In the genomic region with DNA sequence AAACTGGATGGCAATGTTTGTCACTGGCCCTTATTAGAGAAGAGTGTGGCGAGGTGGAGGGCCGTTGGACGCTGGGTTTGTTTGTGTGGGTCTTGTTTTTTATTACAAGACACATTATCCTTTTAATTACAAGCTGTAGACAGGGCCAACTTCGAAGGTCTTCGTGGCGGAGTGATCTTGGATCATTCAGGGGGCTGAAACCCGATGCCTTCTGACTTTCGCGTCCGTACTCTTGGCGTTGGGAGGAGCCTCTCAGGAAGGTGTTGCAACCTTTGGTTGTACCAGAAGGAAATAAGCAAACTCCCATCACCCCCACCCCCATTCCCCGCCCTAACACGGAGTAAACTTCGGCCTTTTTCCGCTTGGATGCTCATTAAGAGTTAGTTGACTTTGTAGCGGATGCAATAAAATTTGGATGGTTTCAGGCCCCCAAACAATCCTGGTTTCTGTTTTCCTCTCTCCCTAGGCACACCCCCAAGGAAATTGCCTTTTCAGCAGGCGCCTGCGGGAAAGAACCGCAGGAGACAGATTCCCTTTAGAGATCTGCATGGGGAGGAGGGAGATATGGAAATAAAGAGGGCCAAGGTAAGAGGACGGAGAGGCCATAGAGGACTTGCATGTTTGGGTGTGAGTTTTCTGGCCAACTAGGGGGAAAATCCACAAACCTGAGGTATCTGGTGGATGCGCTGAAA, we compare ENCODE assay signal across 8 cellular contexts.
DNase-seq lines count a peak whose midpoint lies in the region; ATAC-seq and TF ChIP-seq lines count a peak whose summit lies in the region.

No MANE protein-coding gene starts in this region.

- no peak for TF ChIP-seq CTCF in C4-2B (conservative IDR thresholded peaks at IDR 0.05)
- TF ChIP-seq CTCF in activated CD8-positive, alpha-beta T cell treated with anti-CD3 and anti-CD28 coated beads for 36 hours (IDR thresholded peaks at IDR 0.05), result no peak

- intact Hi-C loops in activated CD8-positive, alpha-beta T cell treated with anti-CD3 and anti-CD28 coated beads for 36 hours (cut with micrococcal nuclease), result loop anchor here (5.0 kb wide), 1 partner anchor 595 kb away; no protein-coding TSS in a partner anchor

- peak overlapping the region; percentile 74 for H3K4me3 ChIP-seq in Jurkat, Clone E6-1 (ENCODE audit: low read length)

- peak overlapping the region; percentile 78 for H3K27ac ChIP-seq in C4-2B

- H3K4me3 Mint-ChIP-seq in activated CD8-positive, alpha-beta T cell treated with anti-CD3 and anti-CD28 coated beads for 36 hours, result no peak overlapping the region

- peaks cover 38% of the 10 kb centered on the region for H3K27me3 Mint-ChIP-seq in activated CD8-positive, alpha-beta T cell treated with anti-CD3 and anti-CD28 coated beads for 36 hours

- peaks cover 7% of the 10 kb centered on the region for H3K9me3 Mint-ChIP-seq in activated CD8-positive, alpha-beta T cell treated with anti-CD3 and anti-CD28 coated beads for 36 hours

- no peak for ATAC-seq in HG02852 (IDR thresholded peaks at IDR 0.05; ENCODE audit: unreplicated experiment)
- ATAC-seq in activated CD8-positive, alpha-beta T cell treated with anti-CD3 and anti-CD28 coated beads for 36 hours, result no peak

- DNase-seq in Jurkat, Clone E6-1 (ENCODE audit: low read depth, low spot score), result no peak
- DNase-seq in SIG-M5 treated with dmso at 0.1 percent for 504 hours (lab: John Stamatoyannopoulos, UW; ENCODE audit: unreplicated experiment), result peak; percentile 85
- peak; percentile 87 for DNase-seq in islet precursor cell
- DNase-seq in T-helper 2 cell, result no peak
- DNase-seq in activated CD8-positive, alpha-beta T cell treated with anti-CD3 and anti-CD28 coated beads for 36 hours, result no peak
- DNase-seq in NAMALWA (ENCODE audit: low spot score), result no peak

- peaks cover 4% of the 10 kb centered on the region for H3K36me3 Mint-ChIP-seq in activated CD8-positive, alpha-beta T cell treated with anti-CD3 and anti-CD28 coated beads for 36 hours (ENCODE audit: low read depth)

- POLR2A ChIA-PET in activated CD8-positive, alpha-beta T cell treated with anti-CD3 and anti-CD28 coated beads for 36 hours (lab: Charles Lee), result interaction anchor here (0.9 kb wide), 1 partner anchor 16 kb away, joined by 3 read pairs; no protein-coding TSS in a partner anchor

- peaks cover 25% of the 10 kb centered on the region for H3K4me1 Mint-ChIP-seq in activated CD8-positive, alpha-beta T cell treated with anti-CD3 and anti-CD28 coated beads for 36 hours (ENCODE audit: low read depth)

- H3K27ac Mint-ChIP-seq in activated CD8-positive, alpha-beta T cell treated with anti-CD3 and anti-CD28 coated beads for 36 hours, result no peak overlapping the region

- CTCF ChIA-PET in activated CD8-positive, alpha-beta T cell treated with anti-CD3 and anti-CD28 coated beads for 36 hours (lab: Charles Lee), result interaction anchor here (0.6 to 1.5 kb wide), 2 partner anchors 35 to 200 kb away, joined by 3 to 4 read pairs; no protein-coding TSS in a partner anchor

Comparison
In these comparisons a context has a peak if more than half of its experiments do, and no peak if none do; other contexts are left out.
1. DNase-seq: peak in SIG-M5 treated with dmso at 0.1 percent for 504 hours (single experiment) and islet precursor cell (single experiment); none in Jurkat, Clone E6-1 (single experiment), T-helper 2 cell (0 of 5), activated CD8-positive, alpha-beta T cell treated with anti-CD3 and anti-CD28 coated beads for 36 hours (single experiment) and NAMALWA (single experiment).